In the genomic region with DNA sequence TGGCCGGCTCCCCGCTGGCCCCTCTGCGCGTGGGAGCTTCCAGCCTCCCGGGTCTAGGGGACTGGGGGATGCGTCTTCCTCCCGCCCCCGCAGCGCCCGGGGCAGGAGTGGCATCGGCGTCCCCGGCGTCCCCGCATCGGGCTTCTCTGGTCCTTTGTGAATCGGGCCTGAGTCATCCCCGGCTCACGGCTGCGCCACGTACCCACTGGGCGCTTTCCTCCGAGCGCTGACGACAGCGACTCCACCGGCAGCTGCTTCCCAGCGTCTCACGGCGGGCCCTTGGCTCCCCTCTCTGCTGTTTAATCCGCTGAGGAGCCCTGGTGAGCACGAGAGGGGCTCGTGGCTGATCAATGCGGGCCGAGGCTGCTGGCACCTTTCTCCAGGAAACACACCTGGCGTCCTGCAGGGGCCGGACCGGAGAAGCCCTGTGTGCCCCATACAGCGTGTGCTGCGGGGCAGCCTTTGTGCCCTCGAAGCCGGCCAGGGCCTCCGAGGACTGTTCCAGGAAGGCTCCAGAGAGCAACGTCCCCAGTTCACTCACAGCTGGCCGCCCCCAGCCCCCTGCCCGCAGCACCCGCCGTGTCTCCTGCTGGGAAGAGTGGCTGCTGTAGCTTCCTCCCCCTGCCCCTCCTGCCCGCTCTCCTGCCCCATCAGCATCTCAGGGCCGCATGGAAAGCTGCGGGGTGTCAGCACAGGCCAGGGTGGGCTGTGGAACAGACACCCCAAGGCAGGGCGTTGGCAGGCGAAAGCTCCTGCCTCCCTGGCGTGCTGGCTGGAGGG, we compare ENCODE assay signal across 8 cellular contexts.
A peak's percentile ranks its signal among the peaks of the same experiment; 100 is the strongest.
DNase-seq lines count a peak whose midpoint lies in the region; ATAC-seq and TF ChIP-seq lines count a peak whose summit lies in the region.

No MANE protein-coding gene starts in this region.

- peak overlapping the region; percentile 45 for H2BK20ac ChIP-seq in IMR-90 (ENCODE audit: low read depth, low read length)

- 0 out of 2 replicates have a peak overlapping the region, but pooled peaks have one; percentile 32 for H3K56ac ChIP-seq in IMR-90 (ENCODE audit: extremely low read depth, insufficient read depth, low read length)

- peaks cover 36% of the 10 kb centered on the region for H3K27me3 Mint-ChIP-seq in nephron progenitor cell (ENCODE audit: low read depth, poor library complexity)

- H3K4me3 Mint-ChIP-seq in nephron progenitor cell = peak overlapping the region; percentile 20

- TF ChIP-seq POLR2A in IMR-90 (IDR thresholded peaks at IDR 0.05; ENCODE audit: low read depth, low read length) = 0 out of 2 replicates have a peak, but pooled peaks have one; percentile 39
- no peak for TF ChIP-seq POLR2A in stomach (IDR thresholded peaks at IDR 0.05)

- peaks cover 25% of the 10 kb centered on the region for H3K4me1 Mint-ChIP-seq in nephron progenitor cell

- peak overlapping the region; percentile 90 for H3K14ac ChIP-seq in IMR-90 (replicated peaks; ENCODE audit: low read depth, low read length)

- BruUV-seq in IMR-90 (replicated peaks; lab: Mats Ljungman, UMichigan) = no TSS peak

- peak overlapping the region; percentile 83 for H3K4me2 ChIP-seq in IMR-90 (ENCODE audit: low read depth, low read length)

- H3K23ac ChIP-seq in IMR-90 (ENCODE audit: low read depth, low read length) = no peak overlapping the region

- H3K4me1 ChIP-seq in IMR-90 (ENCODE audit: control insufficient read depth, insufficient read depth, low read length) (peaks cover 5% of the 10 kb centered on the region), stomach (peaks cover 9 to 33% (median 28%) of the 10 kb centered on the region in 4 donors)

- peak overlapping the region; percentile 93 to 95 for H4K8ac ChIP-seq in IMR-90 (ENCODE audit: low read depth in 2 of 2, low read length in 2 of 2)

- H3K9me3 ChIP-seq in IMR-90 (ENCODE audit: control insufficient read depth, insufficient read depth, low read length) (no peaks in the 10 kb centered on the region), stomach (no peaks in the 10 kb centered on the region)

- ATAC-seq in IMR-90 (ENCODE audit: low read depth) = peak; percentile 87
- ATAC-seq in GM19035 (IDR thresholded peaks at IDR 0.05; ENCODE audit: unreplicated experiment) = no peak
- ATAC-seq in GM18517 (IDR thresholded peaks at IDR 0.05; ENCODE audit: unreplicated experiment) = no peak

- H3K9me1 ChIP-seq in IMR-90 (ENCODE audit: insufficient read depth, low read length) = no peaks in the 10 kb centered on the region

- in situ Hi-C loops in IMR-90 (cut with MboI; ENCODE audit: low sequenced_read_pairs) = no loop called here

- no peaks in the 10 kb centered on the region for H3K36me3 Mint-ChIP-seq in nephron progenitor cell (ENCODE audit: low read depth)

- peak overlapping the region; percentile 51 for H3K4me3 ChIP-seq in IMR-90 (ENCODE audit: insufficient read depth, low read depth, low read length)
- H3K4me3 ChIP-seq in fibroblast of pulmonary artery (replicated peaks; ENCODE audit: low read depth, low read length) = peak overlapping the region; percentile 47
- H3K4me3 ChIP-seq in stomach = peak overlapping the region; percentile 44 to 47 (median 45)

- peak; percentile 65 for DNase-seq in COLO668 (lab: John Stamatoyannopoulos, UW; ENCODE audit: unreplicated experiment)
- DNase-seq in IMR-90 = peak; percentile 88
- peak in 2 of 3 experiments; percentile 42 to 55 for DNase-seq in activated CD8-positive, alpha-beta memory T cell treated with anti-CD3 and anti-CD28 coated beads for 48 hours (ENCODE audit: low read depth in 2 of 3, low spot score in 2 of 3)
- DNase-seq in fibroblast of pulmonary artery (ENCODE audit: low read depth) = peak; percentile 74
- peak; percentile 68 for DNase-seq in nephron progenitor cell
- peak; percentile 69 for DNase-seq in stomach

- intact Hi-C loops in IMR-90 (cut with micrococcal nuclease) (loop anchor here (5.0 kb wide), 1 partner anchor 93 kb away; no protein-coding TSS in a partner anchor), stomach (cut with DNase I; ENCODE audit: low total_unique reads) (loop anchor here (5.0 kb wide), 1 partner anchor 278 kb away; no protein-coding TSS in a partner anchor)

- peak overlapping the region; percentile 55 for H3K9ac ChIP-seq in IMR-90 (ENCODE audit: low read depth, low read length)

- H3K79me1 ChIP-seq in IMR-90 (ENCODE audit: low read depth in 1 of 2, low read length in 2 of 2) = no peaks in the 10 kb centered on the region

- dilution Hi-C loops in IMR-90 (cut with HindIII; ENCODE audit: low sequenced_read_pairs, unreplicated experiment) = no loop called here

- WGBS in IMR-90 (ENCODE audit: extremely low coverage in 2 of 2, insufficient read length in 1 of 2), 2 experiments = 21% methylated on average over 35 of the region's 54 CpGs; no CpG with 5 or more reads in 1 of the 2 experiments
- WGBS in stomach, 5 donors = 1 to 14% (median 13%) methylated on average over 23 to 54 of the region's 54 CpGs

- H2AK9ac ChIP-seq in IMR-90 (replicated peaks; ENCODE audit: low read depth, low read length, poor library complexity) = peak overlapping the region; percentile 90

- H2BK5ac ChIP-seq in IMR-90 (ENCODE audit: low read depth, low read length, poor library complexity, severe bottlenecking) = peak overlapping the region; percentile 53

- H4K20me1 ChIP-seq in IMR-90 (ENCODE audit: insufficient read depth, low read length) = no peaks in the 10 kb centered on the region

- peak overlapping the region; percentile 86 for H3K4ac ChIP-seq in IMR-90 (ENCODE audit: low read depth, low read length)

- TF ChIP-seq RAD21 in IMR-90 (IDR thresholded peaks at IDR 0.05; ENCODE audit: low read length) = peak; percentile 57

- TF ChIP-seq CTCF in IMR-90 (conservative IDR thresholded peaks at IDR 0.05; ENCODE audit: low read depth, low read length) (peak; percentile 43), fibroblast of pulmonary artery (IDR thresholded peaks at IDR 0.05; ENCODE audit: low read length, missing control alignments) (peak; percentile 27), nephron progenitor cell (IDR thresholded peaks at IDR 0.05) (no peak), stomach (IDR thresholded peaks at IDR 0.05) (peak in 2 of 7 experiments; percentile 10 to 11)

- H3K27ac ChIP-seq in IMR-90 (ENCODE audit: insufficient read depth, low read length) (peak overlapping the region; percentile 34; the same call in 1 of the 2 replicates), stomach (peak overlapping the region in 1 of 5 donors; percentile 60)

- H2AFZ ChIP-seq in IMR-90 (replicated peaks; ENCODE audit: low read length, poor library complexity) = peak overlapping the region; percentile 94

- H4K91ac ChIP-seq in IMR-90 (ENCODE audit: insufficient read depth, low read depth, low read length) = peak overlapping the region; percentile 70

- peak overlapping the region; percentile 93 for H2BK120ac ChIP-seq in IMR-90 (ENCODE audit: low read depth, low read length)

- peaks cover 5% of the 10 kb centered on the region for H3K9me3 Mint-ChIP-seq in nephron progenitor cell

- POLR2A ChIA-PET in IMR-90 (lab: Charles Lee; ENCODE audit: unreplicated experiment) = no interaction called here

- CTCF ChIA-PET in IMR-90 (lab: Yijun Ruan, JAX) = interaction anchor here (1.0 kb wide), 1 partner anchor 274 kb away, joined by 3 read pairs; no protein-coding TSS in a partner anchor

- no peak for TF ChIP-seq EP300 in stomach (IDR thresholded peaks at IDR 0.05)

- H3K27ac Mint-ChIP-seq in nephron progenitor cell = no peak overlapping the region

- peak overlapping the region; percentile 52 for H4K5ac ChIP-seq in IMR-90 (ENCODE audit: low read depth, low read length)

- H2AK5ac ChIP-seq in IMR-90 (ENCODE audit: low read depth, low read length) = peak overlapping the region; percentile 39; the same call in 1 of the 2 replicates

- H2BK15ac ChIP-seq in IMR-90 (ENCODE audit: low read depth, low read length) = peak overlapping the region; percentile 83; the same call in 1 of the 3 replicates

- no peaks in the 10 kb centered on the region for H3K27me3 ChIP-seq in IMR-90 (ENCODE audit: control insufficient read depth, insufficient read depth, low read length)
- H3K27me3 ChIP-seq in stomach = peaks cover 0 to 26% (median 6%) of the 10 kb centered on the region in 3 donors

- H3K18ac ChIP-seq in IMR-90 (ENCODE audit: low read depth, low read length) = peak overlapping the region; percentile 42; the same call in 1 of the 2 replicates

- H3K36me3 ChIP-seq in IMR-90 (ENCODE audit: control insufficient read depth, insufficient read depth, low read length) = no peaks in the 10 kb centered on the region
- no peaks in the 10 kb centered on the region for H3K36me3 ChIP-seq in stomach

TF ChIP-seq in IMR-90, 13 proteins besides CTCF, POLR2A, EP300 and RAD21 (continues in another document):
- TF ChIP-seq FOS (IDR thresholded peaks at IDR 0.05; ENCODE audit: low read depth, low read length) (peak; percentile 87), CEBPB (IDR thresholded peaks at IDR 0.05; ENCODE audit: low read depth, low read length) (no peak), BHLHE40 (IDR thresholded peaks at IDR 0.05; ENCODE audit: low read depth, low read length) (peak; percentile 62), MXI1 (IDR thresholded peaks at IDR 0.05; ENCODE audit: borderline replicate concordance, low read depth, low read length) (no peak), NFE2L2 (IDR thresholded peaks at IDR 0.05; ENCODE audit: low read depth, low read length) (peak; percentile 52), SMC3 (IDR thresholded peaks at IDR 0.05; ENCODE audit: low read depth, low read length) (no peak), MAZ (IDR thresholded peaks at IDR 0.05; ENCODE audit: borderline replicate concordance, low read depth, low read length) (no peak), CHD1 (IDR thresholded peaks at IDR 0.05; ENCODE audit: low read depth, low read length) (no peak), USF2 (IDR thresholded peaks at IDR 0.05; ENCODE audit: low read depth, low read length) (peak; percentile 6; the same call in 1 of the 2 replicates), MAFK (IDR thresholded peaks at IDR 0.05; ENCODE audit: low read depth, low read length) (no peak)
- TF ChIP-seq, protein P1, sequence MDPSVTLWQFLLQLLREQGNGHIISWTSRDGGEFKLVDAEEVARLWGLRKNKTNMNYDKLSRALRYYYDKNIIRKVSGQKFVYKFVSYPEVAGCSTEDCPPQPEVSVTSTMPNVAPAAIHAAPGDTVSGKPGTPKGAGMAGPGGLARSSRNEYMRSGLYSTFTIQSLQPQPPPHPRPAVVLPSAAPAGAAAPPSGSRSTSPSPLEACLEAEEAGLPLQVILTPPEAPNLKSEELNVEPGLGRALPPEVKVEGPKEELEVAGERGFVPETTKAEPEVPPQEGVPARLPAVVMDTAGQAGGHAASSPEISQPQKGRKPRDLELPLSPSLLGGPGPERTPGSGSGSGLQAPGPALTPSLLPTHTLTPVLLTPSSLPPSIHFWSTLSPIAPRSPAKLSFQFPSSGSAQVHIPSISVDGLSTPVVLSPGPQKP (IDR thresholded peaks at IDR 0.05; ENCODE audit: borderline replicate concordance, low read depth, low read length) = no peak
